16 cellular contexts compared by ENCODE assay signal in genomic region chr3:160370987-160371857, GRCh38. TPM values are rescaled to one million over a fixed set of nuclear protein-coding genes. Genes with fewer than 3 reads are reported as not detected.
DNase-seq lines count a peak whose midpoint lies in the region; ATAC-seq and TF ChIP-seq lines count a peak whose summit lies in the region.
"Had no signal": no experiment of that assay in that cellular context is flagged by ENCODE, and none has a peak within 500 bp of the region (broad histone marks: within the 10 kb centered on the region; RNA-seq: fewer than 3 reads in every experiment).

No MANE protein-coding gene starts in this region.

- ATAC-seq in left lung (peak; percentile 84), HG03442 (IDR thresholded peaks at IDR 0.05; ENCODE audit: unreplicated experiment) (no peak)
- ATAC-seq in activated naive CD8-positive, alpha-beta T cell treated with anti-CD3 and anti-CD28 coated beads, Interleukin-2, amount 50 U/mL, for 24 hours = no peak
- ATAC-seq: SK-N-SH treated with all-trans-retinoic acid at 6 μM for 48 hours had no signal

- H3K27ac Mint-ChIP-seq in activated naive CD8-positive, alpha-beta T cell treated with anti-CD3 and anti-CD28 coated beads, Interleukin-2, amount 50 U/mL, for 24 hours = no peak overlapping the region
- H3K27ac Mint-ChIP-seq: H9; T-helper 1 cell treated with Interleukin-12 subunit alpha and Interleukin-12 subunit beta and Interleukin-4 antibody, amounts not matched to agents 30 μg/mL and 1 μg/mL, for 36 hours had no signal

- peaks cover 15% of the 10 kb centered on the region for H3K4me1 Mint-ChIP-seq in activated naive CD8-positive, alpha-beta T cell treated with anti-CD3 and anti-CD28 coated beads, Interleukin-2, amount 50 U/mL, for 24 hours

- intact Hi-C loops in left lung (cut with DNase I) = no loop called here

- no peaks in the 10 kb centered on the region for H3K9me3 ChIP-seq in left lung
- H3K9me3 ChIP-seq: BLaER1 treated with 17β-estradiol and CSF1 and Interleukin-3, amounts not matched to agents 10 nM and 100 nM; Peyer's patch had no signal

- H3K4me3 ChIP-seq in left lung = no peak overlapping the region
- H3K4me3 ChIP-seq: BLaER1 treated with 17β-estradiol and CSF1 and Interleukin-3, amounts not matched to agents 10 nM and 100 nM; Peyer's patch had no signal

- H3K27me3 ChIP-seq in left lung = no peaks in the 10 kb centered on the region
- H3K27me3 ChIP-seq: BLaER1 treated with 17β-estradiol and CSF1 and Interleukin-3, amounts not matched to agents 10 nM and 100 nM; Peyer's patch had no signal

- peak overlapping the region; percentile 10 to 49 for H3K27ac ChIP-seq in left lung
- H3K27ac ChIP-seq: BLaER1 treated with 17β-estradiol and CSF1 and Interleukin-3, amounts not matched to agents 10 nM and 100 nM; Peyer's patch had no signal

- H3K4me1 ChIP-seq in left lung = no peaks in the 10 kb centered on the region
- H3K4me1 ChIP-seq: Peyer's patch had no signal

- H3K9me3 Mint-ChIP-seq in activated naive CD8-positive, alpha-beta T cell treated with anti-CD3 and anti-CD28 coated beads, Interleukin-2, amount 50 U/mL, for 24 hours = no peaks in the 10 kb centered on the region
- H3K9me3 Mint-ChIP-seq: T-helper 1 cell treated with Interleukin-12 subunit alpha and Interleukin-12 subunit beta and Interleukin-4 antibody, amounts not matched to agents 30 μg/mL and 1 μg/mL, for 36 hours had no signal

- H3K27me3 Mint-ChIP-seq in activated naive CD8-positive, alpha-beta T cell treated with anti-CD3 and anti-CD28 coated beads, Interleukin-2, amount 50 U/mL, for 24 hours = no peaks in the 10 kb centered on the region

- TF ChIP-seq CTCF in left lung (IDR thresholded peaks at IDR 0.05) = no peak

- no peak overlapping the region for H3K4me3 Mint-ChIP-seq in activated naive CD8-positive, alpha-beta T cell treated with anti-CD3 and anti-CD28 coated beads, Interleukin-2, amount 50 U/mL, for 24 hours
- H3K4me3 Mint-ChIP-seq: H9; T-helper 1 cell treated with Interleukin-12 subunit alpha and Interleukin-12 subunit beta and Interleukin-4 antibody, amounts not matched to agents 30 μg/mL and 1 μg/mL, for 36 hours had no signal

- H3K36me3 ChIP-seq in left lung = no peaks in the 10 kb centered on the region
- H3K36me3 ChIP-seq: Peyer's patch had no signal

- DNase-seq in NCI-H2029 (lab: John Stamatoyannopoulos, UW) (peak; percentile 24), NCI-H2029 treated with DMSO at 0.1 percent for 48 hours (lab: John Stamatoyannopoulos, UW) (no peak), NCI-H524 (lab: John Stamatoyannopoulos, UW) (peak; percentile 83 to 86), left lung (peak in 1 of 2 donors; percentile 58), NK-92 (lab: John Stamatoyannopoulos, UW; ENCODE audit: unreplicated experiment) (no peak)
- DNase-seq in effector CD4-positive, alpha-beta T cell = no peak
- DNase-seq in activated naive CD8-positive, alpha-beta T cell treated with anti-CD3 and anti-CD28 coated beads, Interleukin-2, amount 50 U/mL, for 24 hours = no peak
- DNase-seq: H9, NCI-H1930, NCI-H345, Peyer's patch, Right ventricle myocardium superior had no signal

- H3K36me3 Mint-ChIP-seq in activated naive CD8-positive, alpha-beta T cell treated with anti-CD3 and anti-CD28 coated beads, Interleukin-2, amount 50 U/mL, for 24 hours (ENCODE audit: low read depth) = peaks cover 20% of the 10 kb centered on the region

RNA-seq across cellular contexts. Expression of gene IFT80, which starts 27.8 kb away (rescaled TPM):
- 10 to 100 TPM; 27.9 to 45.0 TPM for total RNA-seq in left lung

RNA-seq across cellular contexts. Expression of gene SMC4, which starts 28.2 kb away (rescaled TPM):
- total RNA-seq in left lung = 10 to 100 TPM; 68.6 to 73.5 TPM

Comparison
In these comparisons a context has a peak if more than half of its experiments do, and no peak if none do; other contexts are left out.
1. DNase-seq: peak in NCI-H2029 (single experiment) and NCI-H524 (2 of 2); none in NCI-H2029 treated with DMSO at 0.1 percent for 48 hours (single experiment), effector CD4-positive, alpha-beta T cell (single experiment), NK-92 (single experiment) and activated naive CD8-positive, alpha-beta T cell treated with anti-CD3 and anti-CD28 coated beads, Interleukin-2, amount 50 U/mL, for 24 hours (single experiment).